13 cellular contexts compared by ENCODE assay signal in genomic region chr14:57560681-57561080, GRCh38.
DNase-seq lines count a peak whose midpoint lies in the region; ATAC-seq and TF ChIP-seq lines count a peak whose summit lies in the region.
"Had no signal": no experiment of that assay in that cellular context is flagged by ENCODE, and none has a peak within 500 bp of the region (broad histone marks: within the 10 kb centered on the region; RNA-seq: fewer than 3 reads in every experiment).

No MANE protein-coding gene starts in this region.

- H3K27ac Mint-ChIP-seq in T-helper 17 cell: no peak overlapping the region
- H3K27ac Mint-ChIP-seq in type B pancreatic cell: no peak overlapping the region
- no peak overlapping the region for H3K27ac Mint-ChIP-seq in T-helper 2 cell treated with Interferon-gamma antibody and Interleukin-4, amounts not matched to agents 5 μg/mL and 100 μg/mL, for 36 hours
- H3K27ac Mint-ChIP-seq: CD8-positive, alpha-beta T cell had no signal

- peak; percentile 87 for DNase-seq in kidney tubule cell (ENCODE audit: low spot score)
- no peak for DNase-seq in T-helper 17 cell
- no peak for DNase-seq in G401 (ENCODE audit: low spot score)
- no peak for DNase-seq in type B pancreatic cell (ENCODE audit: extremely low spot score, unreplicated experiment)
- no peak for DNase-seq in T-helper 2 cell treated with Interferon-gamma antibody and Interleukin-4, amounts not matched to agents 5 μg/mL and 100 μg/mL, for 36 hours (ENCODE audit: low spot score)
- DNase-seq: activated naive CD4-positive, alpha-beta T cell treated with anti-CD3 and anti-CD28 coated beads, Interleukin-2, amount 50 U/mL, for 16 hours; CD8-positive, alpha-beta T cell; cerebellar nuclear complex; stimulated activated CD4-positive, alpha-beta T cell treated with anti-CD3 and anti-CD28 coated beads, Interleukin-4, amount 100 ng/mL, for 4 hours had no signal

- TF ChIP-seq CTCF in type B pancreatic cell (conservative IDR thresholded peaks at IDR 0.05): no peak

- no peaks in the 10 kb centered on the region for H3K9me3 ChIP-seq in T-helper 17 cell (ENCODE audit: control insufficient read depth, low read length, poor library complexity, severe bottlenecking)
- H3K9me3 ChIP-seq: prostate gland had no signal

- H3K27me3 Mint-ChIP-seq in T-helper 17 cell (no peaks in the 10 kb centered on the region), type B pancreatic cell (peaks cover 14% of the 10 kb centered on the region)
- H3K27me3 Mint-ChIP-seq in T-helper 2 cell treated with Interferon-gamma antibody and Interleukin-4, amounts not matched to agents 5 μg/mL and 100 μg/mL, for 36 hours (ENCODE audit: low read depth): no peaks in the 10 kb centered on the region

- ATAC-seq in GM19043 (IDR thresholded peaks at IDR 0.05; ENCODE audit: low read depth, unreplicated experiment): peak; percentile 82
- ATAC-seq in GM21825 (IDR thresholded peaks at IDR 0.05; ENCODE audit: unreplicated experiment): peak; percentile 84
- peak; percentile 92 for ATAC-seq in HG03135 (IDR thresholded peaks at IDR 0.05; ENCODE audit: unreplicated experiment)
- no peak for ATAC-seq in T-helper 17 cell
- ATAC-seq: CD8-positive, alpha-beta T cell had no signal

- H3K4me3 Mint-ChIP-seq in T-helper 17 cell: no peak overlapping the region
- no peak overlapping the region for H3K4me3 Mint-ChIP-seq in type B pancreatic cell
- no peak overlapping the region for H3K4me3 Mint-ChIP-seq in T-helper 2 cell treated with Interferon-gamma antibody and Interleukin-4, amounts not matched to agents 5 μg/mL and 100 μg/mL, for 36 hours
- H3K4me3 Mint-ChIP-seq: CD8-positive, alpha-beta T cell had no signal

- in situ Hi-C loops in G401 (cut with HindIII; ENCODE audit: low sequenced_read_pairs): no loop called here

- H3K36me3 Mint-ChIP-seq in T-helper 17 cell (ENCODE audit: low read depth) (no peaks in the 10 kb centered on the region), type B pancreatic cell (no peaks in the 10 kb centered on the region)
- no peaks in the 10 kb centered on the region for H3K36me3 Mint-ChIP-seq in T-helper 2 cell treated with Interferon-gamma antibody and Interleukin-4, amounts not matched to agents 5 μg/mL and 100 μg/mL, for 36 hours (ENCODE audit: low read depth)
- H3K36me3 Mint-ChIP-seq: CD8-positive, alpha-beta T cell had no signal

- no peaks in the 10 kb centered on the region for H3K4me1 Mint-ChIP-seq in T-helper 17 cell
- H3K4me1 Mint-ChIP-seq in type B pancreatic cell (ENCODE audit: unreplicated experiment): no peaks in the 10 kb centered on the region
- no peaks in the 10 kb centered on the region for H3K4me1 Mint-ChIP-seq in T-helper 2 cell treated with Interferon-gamma antibody and Interleukin-4, amounts not matched to agents 5 μg/mL and 100 μg/mL, for 36 hours (ENCODE audit: low read depth)

- H3K9me3 Mint-ChIP-seq in type B pancreatic cell: no peaks in the 10 kb centered on the region
- H3K9me3 Mint-ChIP-seq in T-helper 2 cell treated with Interferon-gamma antibody and Interleukin-4, amounts not matched to agents 5 μg/mL and 100 μg/mL, for 36 hours: no peaks in the 10 kb centered on the region
- H3K9me3 Mint-ChIP-seq: CD8-positive, alpha-beta T cell had no signal
